ENCODE assay signal across 16 cellular contexts in the genomic region with DNA sequence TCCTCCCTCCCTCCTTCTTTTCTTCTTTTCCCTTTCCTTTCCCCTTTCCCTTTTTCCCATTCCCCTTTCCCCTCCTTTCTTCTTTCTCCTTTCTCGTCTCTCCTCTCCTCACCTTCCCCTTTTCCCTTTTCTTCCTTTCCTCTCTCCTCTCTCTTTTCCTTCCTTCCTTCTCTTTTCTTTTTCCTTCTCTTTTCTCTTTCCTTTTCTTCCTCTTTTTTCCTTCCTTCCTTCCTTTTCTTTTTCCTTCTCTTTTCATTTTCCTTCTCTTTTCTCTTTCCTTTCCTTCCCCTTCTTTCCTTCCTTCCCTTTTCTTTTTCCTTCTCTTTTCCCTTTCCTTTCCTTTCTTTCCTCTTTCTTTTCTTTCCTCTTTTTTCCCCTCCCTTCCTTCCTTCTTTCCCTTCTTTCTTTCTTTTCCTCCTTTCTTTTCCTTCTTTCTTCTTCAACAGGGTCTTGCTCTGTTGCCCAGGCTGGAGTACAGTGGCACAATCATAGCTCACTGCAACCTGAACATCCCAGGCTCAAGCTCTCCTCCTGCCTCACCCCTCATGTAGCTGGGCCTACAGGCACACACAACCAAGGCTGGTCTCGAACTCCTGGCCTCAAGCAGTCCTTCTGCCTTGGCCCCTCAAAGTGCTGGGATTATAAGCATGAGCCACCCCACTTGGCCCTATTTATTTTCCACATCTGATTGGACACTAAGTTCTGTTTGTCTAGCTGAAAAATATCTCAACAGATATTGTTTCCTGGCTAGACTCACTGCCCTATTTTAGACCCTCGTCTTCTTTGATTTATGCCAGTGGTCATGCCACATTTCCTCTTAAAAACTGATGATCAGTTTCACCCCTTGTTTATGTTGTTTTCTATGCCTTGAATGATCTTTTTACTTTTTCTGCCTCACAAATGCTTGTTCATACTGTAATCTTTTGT. TPM values are rescaled to one million over a fixed set of nuclear protein-coding genes. Genes with fewer than 3 reads are reported as not detected.
DNase-seq lines count a peak whose midpoint lies in the region; ATAC-seq and TF ChIP-seq lines count a peak whose summit lies in the region.
"Had no signal": no experiment of that assay in that cellular context is flagged by ENCODE, and none has a peak within 500 bp of the region (broad histone marks: within the 10 kb centered on the region; RNA-seq: fewer than 3 reads in every experiment).

No MANE protein-coding gene starts in this region.

- no peak for DNase-seq in CD8-positive, alpha-beta T cell
- DNase-seq in endothelial cell (ENCODE audit: low spot score) (no peak), trophoblast cell (no peak), kidney tubule cell (ENCODE audit: low spot score) (no peak), GM20000 (ENCODE audit: low spot score) (no peak)
- no peak for DNase-seq in effector CD4-positive, alpha-beta T cell
- DNase-seq: C1 segment of cervical spinal cord, COR-L47, KG1, NCI-H1092, NCI-H1694, NCI-H2107, NCI-H226, NCI-H526 treated with DMSO at 0.1 percent for 48 hours had no signal

- H3K18ac ChIP-seq in trophoblast cell (ENCODE audit: low read length), result no peak overlapping the region

- no peak overlapping the region for H2BK5ac ChIP-seq in trophoblast cell (ENCODE audit: low read depth, low read length, poor library complexity)

- no peak overlapping the region for H2BK12ac ChIP-seq in trophoblast cell (ENCODE audit: low read length)

- CTCF ChIA-PET in CD8-positive, alpha-beta T cell (lab: Charles Lee), result interaction anchor here (0.6 kb wide), 1 partner anchor 275 kb away, joined by 3 read pairs; no protein-coding TSS in a partner anchor
- CTCF ChIA-PET in HEK293 (lab: Yijun Ruan, JAX), result no interaction called here

- H4K12ac ChIP-seq in trophoblast cell (ENCODE audit: low read depth, low read length), result no peak overlapping the region

- no peak overlapping the region for H4K91ac ChIP-seq in trophoblast cell (ENCODE audit: low read depth, low read length)

- 100% methylated on average over 1 of the region's 3 CpGs for WGBS in trophoblast cell (ENCODE audit: extremely low coverage, insufficient coverage, insufficient read length)

- H3K27ac ChIP-seq in CD8-positive, alpha-beta T cell (ENCODE audit: low read depth, low read length), result no peak overlapping the region
- H3K27ac ChIP-seq in HEK293 (ENCODE audit: extremely low read depth, low read depth, low read length) (no peak overlapping the region), trophoblast cell (ENCODE audit: low read depth, low read length) (no peak overlapping the region)
- H3K27ac ChIP-seq: HL-60 had no signal

- H3K4ac ChIP-seq in trophoblast cell (ENCODE audit: low read depth, low read length), result peak overlapping the region; percentile 72

- H3K79me1 ChIP-seq in trophoblast cell (ENCODE audit: low read length), result peaks cover 1% of the 10 kb centered on the region

- H3K9me3 Mint-ChIP-seq in CD8-positive, alpha-beta T cell, result no peaks in the 10 kb centered on the region
- H3K9me3 Mint-ChIP-seq in endothelial cell (ENCODE audit: unreplicated experiment), result no peaks in the 10 kb centered on the region

- no peak overlapping the region for H3K9ac ChIP-seq in trophoblast cell (ENCODE audit: low read length)

- H2AK5ac ChIP-seq in trophoblast cell (ENCODE audit: low read length), result no peak overlapping the region

- intact Hi-C loops in CD8-positive, alpha-beta T cell (cut with DNase I, micrococcal nuclease), result no loop called here

- peak; percentile 31 for TF ChIP-seq CTCF in CD8-positive, alpha-beta T cell (IDR thresholded peaks at IDR 0.05)
- TF ChIP-seq CTCF in HEK293 (tag by site-specific recombination; IDR thresholded peaks at IDR 0.05) (no peak), endothelial cell (IDR thresholded peaks at IDR 0.05; ENCODE audit: unreplicated experiment) (no peak), GM20000 (IDR thresholded peaks at IDR 0.05; ENCODE audit: extremely low read depth, missing control alignments) (no peak)

- no peak overlapping the region for H3K27ac Mint-ChIP-seq in CD8-positive, alpha-beta T cell
- peak overlapping the region; percentile 55 for H3K27ac Mint-ChIP-seq in endothelial cell (ENCODE audit: unreplicated experiment)

- no peaks in the 10 kb centered on the region for H3K36me3 Mint-ChIP-seq in CD8-positive, alpha-beta T cell
- peaks cover 8% of the 10 kb centered on the region for H3K36me3 Mint-ChIP-seq in endothelial cell (ENCODE audit: low read depth, unreplicated experiment)

- no peak overlapping the region for H4K8ac ChIP-seq in trophoblast cell (ENCODE audit: low read depth, low read length)

- no peak overlapping the region for H3K14ac ChIP-seq in trophoblast cell (ENCODE audit: low read length)

- no peak overlapping the region for H2BK120ac ChIP-seq in trophoblast cell (ENCODE audit: insufficient read depth, low read length, poor library complexity)

- no peak overlapping the region for H2AFZ ChIP-seq in trophoblast cell (ENCODE audit: insufficient read depth, low read length, poor library complexity)

- H3K4me1 Mint-ChIP-seq in CD8-positive, alpha-beta T cell (ENCODE audit: low read depth), result no peaks in the 10 kb centered on the region
- H3K4me1 Mint-ChIP-seq in endothelial cell (ENCODE audit: unreplicated experiment), result peaks cover 72% of the 10 kb centered on the region

- no peak overlapping the region for H3K4me3 Mint-ChIP-seq in CD8-positive, alpha-beta T cell
- H3K4me3 Mint-ChIP-seq in endothelial cell (ENCODE audit: unreplicated experiment), result no peak overlapping the region

- no peak for ATAC-seq in CD8-positive, alpha-beta T cell

- H3K23ac ChIP-seq in trophoblast cell (ENCODE audit: low read length), result no peak overlapping the region

- POLR2A ChIA-PET in CD8-positive, alpha-beta T cell (lab: Charles Lee), result no interaction called here
- POLR2A ChIA-PET in HEK293 (lab: Yijun Ruan, JAX), result no interaction called here

- no peak overlapping the region for H3K4me3 ChIP-seq in CD8-positive, alpha-beta T cell (ENCODE audit: low read depth, low read length)
- no peak overlapping the region for H3K4me3 ChIP-seq in HEK293 (ENCODE audit: low read depth, low read length)
- no peak overlapping the region for H3K4me3 ChIP-seq in trophoblast cell (ENCODE audit: low read depth, low read length)

- H3K27me3 Mint-ChIP-seq in CD8-positive, alpha-beta T cell (ENCODE audit: low read depth), result peaks cover 7% of the 10 kb centered on the region
- H3K27me3 Mint-ChIP-seq in endothelial cell (ENCODE audit: unreplicated experiment), result peaks cover 9% of the 10 kb centered on the region

- H3K36me3 ChIP-seq in CD8-positive, alpha-beta T cell (ENCODE audit: insufficient read depth, low read length), result no peaks in the 10 kb centered on the region
- no peaks in the 10 kb centered on the region for H3K36me3 ChIP-seq in HEK293 (ENCODE audit: control insufficient read depth in 2 of 2, insufficient read depth in 1 of 2, low read length in 2 of 2)
- no peaks in the 10 kb centered on the region for H3K36me3 ChIP-seq in trophoblast cell (ENCODE audit: control insufficient read depth in 1 of 2, insufficient read depth in 2 of 2, low read length in 2 of 2)

- H3K27me3 ChIP-seq in CD8-positive, alpha-beta T cell (ENCODE audit: insufficient read depth, low read length), result no peaks in the 10 kb centered on the region
- no peaks in the 10 kb centered on the region for H3K27me3 ChIP-seq in trophoblast cell (ENCODE audit: insufficient read depth, low read length)

- H3K4me1 ChIP-seq in CD8-positive, alpha-beta T cell (ENCODE audit: insufficient read depth, low read length), result no peaks in the 10 kb centered on the region
- H3K4me1 ChIP-seq in HEK293 (ENCODE audit: control insufficient read depth, insufficient read depth, low read length), result peaks cover 7% of the 10 kb centered on the region; the same call in 1 of the 2 replicates
- H3K4me1 ChIP-seq in trophoblast cell (ENCODE audit: control insufficient read depth in 1 of 2, insufficient read depth in 2 of 2, low read length in 2 of 2), result peaks cover 6 to 22% of the 10 kb centered on the region in 2 experiments

- no peaks in the 10 kb centered on the region for H3K9me3 ChIP-seq in CD8-positive, alpha-beta T cell (ENCODE audit: low read length)
- H3K9me3 ChIP-seq in HEK293 (ENCODE audit: control insufficient read depth, insufficient read depth, low read depth, low read length), result no peaks in the 10 kb centered on the region
- no peaks in the 10 kb centered on the region for H3K9me3 ChIP-seq in trophoblast cell (ENCODE audit: insufficient read depth, low read depth, low read length)

- H3K79me2 ChIP-seq in trophoblast cell (ENCODE audit: control insufficient read depth, insufficient read depth, low read length, poor library complexity), result peaks cover 4% of the 10 kb centered on the region

- H3K4me2 ChIP-seq in trophoblast cell (ENCODE audit: low read length), result no peak overlapping the region

TF ChIP-seq in HEK293, 187 proteins besides CTCF, POLR2A, EP300 and RAD21 (continues in another document):
- peak; percentile 99 for TF ChIP-seq ZNF366 (tag by site-specific recombination; conservative IDR thresholded peaks at IDR 0.05)
- no peak for TF ChIP-seq ZNF223 (tag by site-specific recombination; IDR thresholded peaks at IDR 0.05)
- peak; percentile 57 for TF ChIP-seq FEZF1 (tag by site-specific recombination; IDR thresholded peaks at IDR 0.05)
- TF ChIP-seq, protein P1, sequence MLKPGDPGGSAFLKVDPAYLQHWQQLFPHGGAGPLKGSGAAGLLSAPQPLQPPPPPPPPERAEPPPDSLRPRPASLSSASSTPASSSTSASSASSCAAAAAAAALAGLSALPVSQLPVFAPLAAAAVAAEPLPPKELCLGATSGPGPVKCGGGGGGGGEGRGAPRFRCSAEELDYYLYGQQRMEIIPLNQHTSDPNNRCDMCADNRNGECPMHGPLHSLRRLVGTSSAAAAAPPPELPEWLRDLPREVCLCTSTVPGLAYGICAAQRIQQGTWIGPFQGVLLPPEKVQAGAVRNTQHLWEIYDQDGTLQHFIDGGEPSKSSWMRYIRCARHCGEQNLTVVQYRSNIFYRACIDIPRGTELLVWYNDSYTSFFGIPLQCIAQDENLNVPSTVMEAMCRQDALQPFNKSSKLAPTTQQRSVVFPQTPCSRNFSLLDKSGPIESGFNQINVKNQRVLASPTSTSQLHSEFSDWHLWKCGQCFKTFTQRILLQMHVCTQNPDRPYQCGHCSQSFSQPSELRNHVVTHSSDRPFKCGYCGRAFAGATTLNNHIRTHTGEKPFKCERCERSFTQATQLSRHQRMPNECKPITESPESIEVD (tag by site-specific recombination; IDR thresholded peaks at IDR 0.05), result peak; percentile 10; the same call in 1 of the 2 replicates
- TF ChIP-seq ZNF433 (tag by site-specific recombination; IDR thresholded peaks at IDR 0.05; ENCODE audit: low read depth), result no peak
- TF ChIP-seq ZNF473 (tag by site-specific recombination; IDR thresholded peaks at IDR 0.05), result no peak

RNA-seq across cellular contexts. Expression of a gene that starts 57.1 kb away (rescaled TPM):
- total RNA-seq in CD8-positive, alpha-beta T cell, result 100 to 1,000 TPM; 184 to 193 TPM
- 511 TPM for total RNA-seq in endothelial cell (ENCODE audit: unreplicated experiment)
- 51.7 and 53.8 TPM in 2 replicates for polyA plus RNA-seq in trophoblast cell (2013)
